In genomic region chr7:144219149-144219548, GRCh38 we compare ENCODE assay signal across 15 cellular contexts. TPM values are rescaled to one million over a fixed set of nuclear protein-coding genes. Genes with fewer than 3 reads are reported as not detected.
DNase-seq lines count a peak whose midpoint lies in the region; ATAC-seq, FAIRE-seq and TF ChIP-seq lines count a peak whose summit lies in the region.
"Not testable (repeated sequence)": the region's sequence is repeated elsewhere in the genome, so short reads cannot be mapped to it uniquely, and the experiment has no call there.
"Had no signal": no experiment of that assay in that cellular context is flagged by ENCODE, and none has a peak within 500 bp of the region (broad histone marks: within the 10 kb centered on the region; RNA-seq: fewer than 3 reads in every experiment).

No MANE protein-coding gene starts in this region.

- not testable (repeated sequence) for TF ChIP-seq EP300 in GM12878 (IDR thresholded peaks at IDR 0.05; ENCODE audit: borderline replicate concordance in 1 of 2, control insufficient read depth in 1 of 2, low read depth in 2 of 2, low read length in 2 of 2)

- ATAC-seq in GM18511 (IDR thresholded peaks at IDR 0.05; ENCODE audit: unreplicated experiment): peak; percentile 56
- peak; percentile 50 for ATAC-seq in GM19438 (IDR thresholded peaks at IDR 0.05; ENCODE audit: low read depth, unreplicated experiment)
- peak; percentile 60 for ATAC-seq in HG02678 (IDR thresholded peaks at IDR 0.05; ENCODE audit: unreplicated experiment)
- peak in 3 of 4 experiments; percentile 26 to 53 (median 36) for ATAC-seq in T-cell (replicated peaks in 1 of 4)
- peak; percentile 73 for ATAC-seq in GM12878
- peak; percentile 55 for ATAC-seq in left colon
- peak; percentile 56 to 82 (median 72) for ATAC-seq in pancreas

- H3K27ac Mint-ChIP-seq in T-cell: not testable (repeated sequence)

- TF ChIP-seq CTCF in GM12878 (IDR thresholded peaks at IDR 0.05 in 2 of 3, conservative IDR thresholded peaks at IDR 0.05 in 1 of 3; ENCODE audit: control insufficient read depth in 2 of 3, extremely low read depth in 1 of 3, insufficient read depth in 1 of 3, low read depth in 3 of 3, low read length in 3 of 3); pancreas (IDR thresholded peaks at IDR 0.05): not testable (repeated sequence)

- BruUV-seq in GM12878 (replicated peaks; lab: Mats Ljungman, UMichigan): not testable (repeated sequence)

- H3K4me1 Mint-ChIP-seq in T-cell: not testable (repeated sequence)

- H3K36me3 Mint-ChIP-seq in T-cell: not testable (repeated sequence)

- not testable (repeated sequence) for H3K4me3 Mint-ChIP-seq in T-cell

- not testable (repeated sequence) for H3K4me1 ChIP-seq in GM12878 (ENCODE audit: control insufficient read depth, insufficient read depth, low read length); pancreas

- H3K9me3 Mint-ChIP-seq in T-cell: not testable (repeated sequence)

- H3K4me3 ChIP-seq in GM12878, pancreas: not testable (repeated sequence)

- H3K4me2 ChIP-seq in GM12878 (ENCODE audit: control insufficient read depth, insufficient read depth): not testable (repeated sequence)

- POLR2A ChIA-PET in T-cell (lab: Charles Lee); GM12878 (lab: Charles Lee): not testable (repeated sequence)

- H3K27ac ChIP-seq in GM12878 (ENCODE audit: control insufficient read depth, insufficient read depth); pancreas: not testable (repeated sequence)

- in situ Hi-C loops in GM12878 (cut with MboI): not testable (repeated sequence)

- SMC1A ChIA-PET in GM12878 (lab: Charles Lee; ENCODE audit: uncharacterized antibody, unreplicated experiment): not testable (repeated sequence)

- FAIRE-seq in GM12878 (lab: Jason Lieb, UNC): peak; percentile 88
- FAIRE-seq in pancreas (lab: Jason Lieb, UNC): not testable (repeated sequence)

- H3K36me3 ChIP-seq in GM12878 (ENCODE audit: control insufficient read depth in 2 of 2, insufficient read depth in 2 of 2, low read length in 1 of 2); pancreas: not testable (repeated sequence)

- not testable (repeated sequence) for TF ChIP-seq RAD21 in GM12878 (IDR thresholded peaks at IDR 0.05; ENCODE audit: insufficient read depth, low read depth, low read length)

- not testable (repeated sequence) for H4K20me1 ChIP-seq in GM12878 (ENCODE audit: control insufficient read depth, insufficient read depth)

- H3K79me2 ChIP-seq in GM12878 (ENCODE audit: control insufficient read depth, insufficient read depth, low read length): not testable (repeated sequence)

- H3K27me3 ChIP-seq in GM12878 (replicated peaks in 1 of 2; ENCODE audit: control insufficient read depth in 2 of 2, insufficient read depth in 2 of 2, low read length in 1 of 2); pancreas: not testable (repeated sequence)

- H3K9ac ChIP-seq in GM12878 (ENCODE audit: control insufficient read depth, insufficient read depth, low read length): not testable (repeated sequence)

- CTCF ChIA-PET in T-cell (lab: Charles Lee); GM12878 (lab: Yijun Ruan, JAX): not testable (repeated sequence)

- not testable (repeated sequence) for H3K9me3 ChIP-seq in GM12878 (replicated peaks; ENCODE audit: control insufficient read depth, insufficient read depth, low read length); pancreas

- not testable (repeated sequence) for H2AFZ ChIP-seq in GM12878 (ENCODE audit: control insufficient read depth, low read depth, low read length)

- H3K27me3 Mint-ChIP-seq in T-cell: not testable (repeated sequence)

- WGBS in GM12878 (ENCODE audit: insufficient coverage, insufficient replicate concordance, low lambda C conversion rate, missing lambda C conversion rate): no CpG with 5 or more reads among the region's 4 CpGs
- WGBS in pancreas, 2 donors: no CpG with 5 or more reads among the region's 4 CpGs

- RAD21 ChIA-PET in GM12878 (lab: Charles Lee; ENCODE audit: unreplicated experiment): not testable (repeated sequence)

- not testable (repeated sequence) for TF ChIP-seq POLR2A in GM12878 (IDR thresholded peaks at IDR 0.05; ENCODE audit: low read depth, low read length)

- not testable (repeated sequence) for DNase-seq in T-cell; GM12878 (ENCODE audit: low read depth, low spot score); left colon; pancreas

- intact Hi-C loops in GM12878 (cut with micrococcal nuclease; ENCODE audit: unreplicated experiment); left colon (cut with DNase I, micrococcal nuclease); pancreas (cut with DNase I): not testable (repeated sequence)

RNA-seq across cellular contexts. Expression of gene OR2A42, which starts 20.3 kb away (rescaled TPM):
- under 1 TPM in 2 of 5 donors, not detected in 3; 0.09 to 0.13 TPM for total RNA-seq in T-cell
- 0.06 and 0.12 TPM in 2 replicates for total RNA-seq in GM12878 (2013; cell fraction: nucleolus; rRNA removed)
- under 0.01 TPM in 1 of 2 replicates, not detected in the other for total RNA-seq in GM12878 (2014; rRNA removed)
- total RNA-seq in GM12878 (2014; rRNA removed; fragmentation: Illumina TruSeq; extraction: Trizol): 0.05 TPM in 1 of 2 replicates, not detected in the other
- not detected in 2 replicates for total RNA-seq in GM12878 (2021)
- not detected for polyA plus RNA-seq in GM12878 (2011; ENCODE audit: low read depth)
- polyA plus RNA-seq in GM12878 (2011; rRNA removed): not detected in 2 replicates
- not detected in 2 replicates for polyA plus RNA-seq in GM12878 (2011; cell fraction: cytosol; rRNA removed)
- polyA plus RNA-seq in GM12878 (2011; cell fraction: nucleus; rRNA removed): not detected in 2 replicates
- polyA plus RNA-seq in GM12878 (2012): 0.13 and 0.14 TPM in 2 replicates
- polyA plus RNA-seq in GM12878 (2014; fragmentation: Illumina TruSeq; extraction: Trizol): 0.04 TPM in 1 of 2 replicates, not detected in the other
- polyA plus RNA-seq in GM12878 (2014; fragmentation: Nextera tagmentation; extraction: Ambion mirVana): under 1 TPM; 0.02 to 0.06 TPM
- polyA plus RNA-seq in GM12878 (2014; rRNA removed): not detected in 2 replicates
- polyA plus RNA-seq in GM12878 (2016; fragmentation: Nextera tagmentation; extraction: Ambion mirVana): under 1 TPM; 0.32 to 0.42 TPM
- polyA minus RNA-seq in GM12878 (2011; rRNA and poly(A)+ RNA removed): not detected in 2 replicates
- polyA minus RNA-seq in GM12878 (2011; cell fraction: cytosol; rRNA and poly(A)+ RNA removed): not detected in 2 replicates
- not detected in 2 replicates for polyA minus RNA-seq in GM12878 (2011; cell fraction: nucleus; rRNA and poly(A)+ RNA removed)
- not detected for total RNA-seq in left colon
- not detected for total RNA-seq in pancreas
- not detected for polyA plus RNA-seq in pancreas
- total RNA-seq: activated CD8-positive, alpha-beta memory T cell treated with anti-CD3 and anti-CD28 coated beads, Interleukin-2, amount 10 ng/mL, durations not matched to agents 7 days and 5 days; activated T-cell treated with anti-CD3 and anti-CD28 coated beads, Interleukin-2, amount 50 U/mL, for 72 hours; H7; HT-29; MCF 10A; OCI-LY7; Right ventricle myocardium inferior had no signal
- polyA plus RNA-seq: CD14-positive monocyte had no signal

RNA-seq across cellular contexts. Expression of gene ARHGEF35, which starts 23.5 kb away (rescaled TPM):
- total RNA-seq in T-cell (1 to 10 TPM in 4 of 5 donors, under 1 TPM in 1; 0.98 to 2.5 (median 1.7) TPM), GM12878 (2014; rRNA removed) (2.4 and 2.9 TPM in 2 replicates), GM12878 (2014; rRNA removed; fragmentation: Illumina TruSeq; extraction: Trizol) (7.5 and 7.6 TPM in 2 replicates), GM12878 (2021) (8.8 and 9.7 TPM in 2 replicates), left colon (10 to 100 TPM; 39.9 to 62.4 TPM), pancreas (10 to 100 TPM in 1 of 6 donors, 1 to 10 TPM in 5; 5.1 to 10.6 (median 7.6) TPM)
- total RNA-seq in GM12878 (2013; cell fraction: nucleolus; rRNA removed): 3.8 and 4.8 TPM in 2 replicates
- 2.3 TPM for polyA plus RNA-seq in GM12878 (2011; ENCODE audit: low read depth)
- polyA plus RNA-seq in GM12878 (2011; rRNA removed) (0.39 and 0.88 TPM in 2 replicates), GM12878 (2014; fragmentation: Illumina TruSeq; extraction: Trizol) (9.2 and 10.8 TPM in 2 replicates), GM12878 (2014; fragmentation: Nextera tagmentation; extraction: Ambion mirVana) (1 to 10 TPM; 1.1 to 1.6 TPM), GM12878 (2014; rRNA removed) (3.4 and 3.7 TPM in 2 replicates), GM12878 (2016; fragmentation: Nextera tagmentation; extraction: Ambion mirVana) (1 to 10 TPM; 5.7 to 6.6 TPM), pancreas (1 to 10 TPM; 6.1 to 7.1 TPM)
- polyA plus RNA-seq in GM12878 (2011; cell fraction: cytosol; rRNA removed): 0.16 and 0.17 TPM in 2 replicates
- polyA plus RNA-seq in GM12878 (2011; cell fraction: nucleus; rRNA removed): 0.16 TPM in 1 of 2 replicates, not detected in the other
- polyA plus RNA-seq in GM12878 (2012): 2.3 and 3.2 TPM in 2 replicates
- 0.07 and 0.41 TPM in 2 replicates for polyA minus RNA-seq in GM12878 (2011; rRNA and poly(A)+ RNA removed)
- not detected in 2 replicates for polyA minus RNA-seq in GM12878 (2011; cell fraction: cytosol; rRNA and poly(A)+ RNA removed)
- not detected in 2 replicates for polyA minus RNA-seq in GM12878 (2011; cell fraction: nucleus; rRNA and poly(A)+ RNA removed)
- total RNA-seq: MCF 10A, OCI-LY7 had no signal

RNA-seq across cellular contexts. Expression of gene CTAGE4, which starts 35.9 kb away (rescaled TPM):
- total RNA-seq in T-cell (1 to 10 TPM in 3 of 5 donors, under 1 TPM in 2; 0.41 to 2.2 (median 1.0) TPM), GM12878 (2014; rRNA removed) (1.2 and 1.6 TPM in 2 replicates), GM12878 (2014; rRNA removed; fragmentation: Illumina TruSeq; extraction: Trizol) (0.94 and 1.2 TPM in 2 replicates), GM12878 (2021) (1.3 and 1.5 TPM in 2 replicates), left colon (10 to 100 TPM in 1 of 2 donors, 1 to 10 TPM in 1; 5.1 to 15.2 TPM), pancreas (1 to 10 TPM in 4 of 6 donors, under 1 TPM in 2; 0.51 to 5.4 (median 1.5) TPM)
- total RNA-seq in GM12878 (2013; cell fraction: nucleolus; rRNA removed): 9.8 and 10.1 TPM in 2 replicates
- polyA plus RNA-seq in GM12878 (2011; ENCODE audit: low read depth): 0.80 TPM
- polyA plus RNA-seq in GM12878 (2011; rRNA removed) (1.0 and 1.2 TPM in 2 replicates), GM12878 (2014; fragmentation: Illumina TruSeq; extraction: Trizol) (1.5 and 2.2 TPM in 2 replicates), GM12878 (2014; fragmentation: Nextera tagmentation; extraction: Ambion mirVana) (under 1 TPM; 0.09 to 0.21 TPM), GM12878 (2014; rRNA removed) (1.0 and 1.8 TPM in 2 replicates), GM12878 (2016; fragmentation: Nextera tagmentation; extraction: Ambion mirVana) (under 1 TPM in 1 of 2 experiments, not detected in 1; 0.90 TPM), pancreas (1 to 10 TPM; 2.7 to 4.0 TPM)
- 0.38 and 0.40 TPM in 2 replicates for polyA plus RNA-seq in GM12878 (2011; cell fraction: cytosol; rRNA removed)
- polyA plus RNA-seq in GM12878 (2011; cell fraction: nucleus; rRNA removed): 3.2 and 4.4 TPM in 2 replicates
- 0.28 and 0.60 TPM in 2 replicates for polyA plus RNA-seq in GM12878 (2012)
- 1.1 and 1.2 TPM in 2 replicates for polyA minus RNA-seq in GM12878 (2011; rRNA and poly(A)+ RNA removed)
- polyA minus RNA-seq in GM12878 (2011; cell fraction: cytosol; rRNA and poly(A)+ RNA removed): not detected in 2 replicates
- 2.7 and 3.3 TPM in 2 replicates for polyA minus RNA-seq in GM12878 (2011; cell fraction: nucleus; rRNA and poly(A)+ RNA removed)
- total RNA-seq: OCI-LY7 had no signal
- polyA plus RNA-seq: CD14-positive monocyte had no signal

RNA-seq across cellular contexts. Expression of gene OR2A7, which starts 45.4 kb away (rescaled TPM):
- total RNA-seq in T-cell: 1 to 10 TPM; 1.5 to 5.6 (median 2.5) TPM
- total RNA-seq in GM12878 (2013; cell fraction: nucleolus; rRNA removed): 8.9 and 12.6 TPM in 2 replicates
- total RNA-seq in GM12878 (2014; rRNA removed): 0.96 and 1.7 TPM in 2 replicates
- total RNA-seq in GM12878 (2014; rRNA removed; fragmentation: Illumina TruSeq; extraction: Trizol): 0.94 and 1.2 TPM in 2 replicates
- 1.5 and 2.3 TPM in 2 replicates for total RNA-seq in GM12878 (2021)
- 0.28 TPM for polyA plus RNA-seq in GM12878 (2011; ENCODE audit: low read depth)
- polyA plus RNA-seq in GM12878 (2011; rRNA removed): 0.84 and 1.1 TPM in 2 replicates
- 0.49 and 0.62 TPM in 2 replicates for polyA plus RNA-seq in GM12878 (2011; cell fraction: cytosol; rRNA removed)
- 2.0 and 2.7 TPM in 2 replicates for polyA plus RNA-seq in GM12878 (2011; cell fraction: nucleus; rRNA removed)
- 0.47 and 0.53 TPM in 2 replicates for polyA plus RNA-seq in GM12878 (2012)
- polyA plus RNA-seq in GM12878 (2014; fragmentation: Illumina TruSeq; extraction: Trizol): 2.0 and 2.3 TPM in 2 replicates
- polyA plus RNA-seq in GM12878 (2014; fragmentation: Nextera tagmentation; extraction: Ambion mirVana): under 1 TPM; 0.37 to 0.55 TPM
- 0.76 and 0.95 TPM in 2 replicates for polyA plus RNA-seq in GM12878 (2014; rRNA removed)
- polyA plus RNA-seq in GM12878 (2016; fragmentation: Nextera tagmentation; extraction: Ambion mirVana): under 1 TPM; 0.34 to 0.72 TPM
- 1.6 and 2.3 TPM in 2 replicates for polyA minus RNA-seq in GM12878 (2011; rRNA and poly(A)+ RNA removed)
- polyA minus RNA-seq in GM12878 (2011; cell fraction: cytosol; rRNA and poly(A)+ RNA removed): not detected in 2 replicates
- 0.38 and 0.85 TPM in 2 replicates for polyA minus RNA-seq in GM12878 (2011; cell fraction: nucleus; rRNA and poly(A)+ RNA removed)
- 10 to 100 TPM; 21.9 to 29.5 TPM for total RNA-seq in left colon
- total RNA-seq in pancreas: 1 to 10 TPM; 2.9 to 5.7 (median 3.5) TPM
- polyA plus RNA-seq in pancreas: 1 to 10 TPM; 1.3 to 1.4 TPM
- total RNA-seq: OCI-LY7 had no signal
- polyA plus RNA-seq: CD14-positive monocyte had no signal

RNA-seq across cellular contexts. Expression of gene CTAGE8, which starts 49.9 kb away (rescaled TPM):
- total RNA-seq in T-cell (1 to 10 TPM in 1 of 5 donors, under 1 TPM in 1, not detected in 3; 0.66 to 1.2 TPM), GM12878 (2014; rRNA removed) (0.44 and 0.62 TPM in 2 replicates), GM12878 (2014; rRNA removed; fragmentation: Illumina TruSeq; extraction: Trizol) (1.1 and 1.4 TPM in 2 replicates), GM12878 (2021) (0.67 and 1.4 TPM in 2 replicates), left colon (1 to 10 TPM; 4.0 to 5.9 TPM), pancreas (1 to 10 TPM in 5 of 6 donors, under 1 TPM in 1; 0.72 to 2.6 (median 1.7) TPM)
- 4.9 and 5.1 TPM in 2 replicates for total RNA-seq in GM12878 (2013; cell fraction: nucleolus; rRNA removed)
- polyA plus RNA-seq in GM12878 (2011; ENCODE audit: low read depth): 0.30 TPM
- polyA plus RNA-seq in GM12878 (2011; rRNA removed) (0.69 and 1.4 TPM in 2 replicates), GM12878 (2014; fragmentation: Illumina TruSeq; extraction: Trizol) (1.1 and 1.5 TPM in 2 replicates), GM12878 (2014; fragmentation: Nextera tagmentation; extraction: Ambion mirVana) (under 1 TPM; 0.39 to 0.64 TPM), GM12878 (2014; rRNA removed) (0.34 and 1.1 TPM in 2 replicates), GM12878 (2016; fragmentation: Nextera tagmentation; extraction: Ambion mirVana) (under 1 TPM; 0.09 to 0.38 TPM), pancreas (1 to 10 TPM in 1 of 2 donors, not detected in 1; 1.8 TPM)
- 0.30 and 0.40 TPM in 2 replicates for polyA plus RNA-seq in GM12878 (2011; cell fraction: cytosol; rRNA removed)
- polyA plus RNA-seq in GM12878 (2011; cell fraction: nucleus; rRNA removed): 2.5 and 2.9 TPM in 2 replicates
- polyA plus RNA-seq in GM12878 (2012): 0.41 and 0.81 TPM in 2 replicates
- polyA minus RNA-seq in GM12878 (2011; rRNA and poly(A)+ RNA removed): 0.67 TPM in 1 of 2 replicates, not detected in the other
- polyA minus RNA-seq in GM12878 (2011; cell fraction: cytosol; rRNA and poly(A)+ RNA removed): not detected in 2 replicates
- polyA minus RNA-seq in GM12878 (2011; cell fraction: nucleus; rRNA and poly(A)+ RNA removed): 0.73 and 0.96 TPM in 2 replicates
- total RNA-seq: activated CD8-positive, alpha-beta memory T cell treated with anti-CD3 and anti-CD28 coated beads, Interleukin-2, amount 10 ng/mL, durations not matched to agents 7 days and 5 days; H7; HT-29; OCI-LY7 had no signal
- polyA plus RNA-seq: CD14-positive monocyte had no signal
